In genomic region chr12:92047058-92047826, GRCh38 we compare ENCODE assay signal across 18 cellular contexts.
A peak's percentile ranks its signal among the peaks of the same experiment; 100 is the strongest.
DNase-seq lines count a peak whose midpoint lies in the region; ATAC-seq and TF ChIP-seq lines count a peak whose summit lies in the region.
"Had no signal": no experiment of that assay in that cellular context is flagged by ENCODE, and none has a peak within 500 bp of the region (broad histone marks: within the 10 kb centered on the region; RNA-seq: fewer than 3 reads in every experiment).

No MANE protein-coding gene starts in this region.

- H3K4me2 ChIP-seq in osteoblast (ENCODE audit: insufficient read depth, low read length): no peak overlapping the region

- H3K27me3 ChIP-seq in osteoblast (ENCODE audit: insufficient read depth, low read length): no peaks in the 10 kb centered on the region
- H3K27me3 ChIP-seq: neutrophil had no signal

- no peak for ATAC-seq in HG03460 (IDR thresholded peaks at IDR 0.05; ENCODE audit: unreplicated experiment)
- ATAC-seq: Panc1, WTC11 had no signal

- no peaks in the 10 kb centered on the region for H3K79me2 ChIP-seq in osteoblast (ENCODE audit: insufficient read depth, low read length)

- H3K27ac ChIP-seq in osteoblast (ENCODE audit: low read depth, low read length): no peak overlapping the region
- H3K27ac ChIP-seq: epithelial cell of prostate, neutrophil had no signal

- H3K36me3 Mint-ChIP-seq in T-helper 1 cell treated with Interleukin-12 subunit alpha and Interleukin-12 subunit beta and Interleukin-4 antibody, amounts not matched to agents 30 μg/mL and 1 μg/mL, for 36 hours (ENCODE audit: low read depth): peaks cover 7% of the 10 kb centered on the region
- peaks cover 27% of the 10 kb centered on the region for H3K36me3 Mint-ChIP-seq in activated naive CD8-positive, alpha-beta T cell treated with anti-CD3 and anti-CD28 coated beads for 36 hours

- no peaks in the 10 kb centered on the region for H3K27me3 Mint-ChIP-seq in T-helper 1 cell treated with Interleukin-12 subunit alpha and Interleukin-12 subunit beta and Interleukin-4 antibody, amounts not matched to agents 30 μg/mL and 1 μg/mL, for 36 hours (ENCODE audit: low read depth)
- no peaks in the 10 kb centered on the region for H3K27me3 Mint-ChIP-seq in activated naive CD8-positive, alpha-beta T cell treated with anti-CD3 and anti-CD28 coated beads for 36 hours
- H3K27me3 Mint-ChIP-seq: memory B cell had no signal

- no peaks in the 10 kb centered on the region for H4K20me1 ChIP-seq in osteoblast (ENCODE audit: insufficient read depth, low read length)

- TF ChIP-seq CTCF in osteoblast (IDR thresholded peaks at IDR 0.05; ENCODE audit: extremely low read depth, low read depth, low read length): no peak

- no peak overlapping the region for H3K4me3 ChIP-seq in osteoblast (ENCODE audit: insufficient read depth, low read length)

- H3K4me3 Mint-ChIP-seq in T-helper 1 cell treated with Interleukin-12 subunit alpha and Interleukin-12 subunit beta and Interleukin-4 antibody, amounts not matched to agents 30 μg/mL and 1 μg/mL, for 36 hours: peak overlapping the region; percentile 58
- H3K4me3 Mint-ChIP-seq in activated naive CD8-positive, alpha-beta T cell treated with anti-CD3 and anti-CD28 coated beads for 36 hours: no peak overlapping the region
- H3K4me3 Mint-ChIP-seq: H9, memory B cell, WTC11 had no signal

- peaks cover 46% of the 10 kb centered on the region for H3K4me1 Mint-ChIP-seq in T-helper 1 cell treated with Interleukin-12 subunit alpha and Interleukin-12 subunit beta and Interleukin-4 antibody, amounts not matched to agents 30 μg/mL and 1 μg/mL, for 36 hours (ENCODE audit: low read depth)
- peaks cover 58% of the 10 kb centered on the region for H3K4me1 Mint-ChIP-seq in activated naive CD8-positive, alpha-beta T cell treated with anti-CD3 and anti-CD28 coated beads for 36 hours
- H3K4me1 Mint-ChIP-seq: immature natural killer cell had no signal

- H3K9me3 ChIP-seq in osteoblast (ENCODE audit: low read depth, low read length): no peaks in the 10 kb centered on the region
- H3K9me3 ChIP-seq: neutrophil had no signal

- H3K36me3 ChIP-seq in osteoblast (ENCODE audit: insufficient read depth, low read length): no peaks in the 10 kb centered on the region
- H3K36me3 ChIP-seq: neutrophil had no signal

- peak; percentile 66 for DNase-seq in activated effector memory CD4-positive, alpha-beta T cell treated with anti-CD3 and anti-CD28 coated beads, Interleukin-2, amount 50 U/mL, for 16 hours
- no peak for DNase-seq in activated effector memory CD4-positive, alpha-beta T cell treated with Interleukin-2 at 50 U/mL for 16 hours
- no peak for DNase-seq in activated naive CD8-positive, alpha-beta T cell treated with anti-CD3 and anti-CD28 coated beads for 36 hours
- DNase-seq in stimulated activated CD4-positive, alpha-beta T cell treated with anti-CD3 and anti-CD28 coated beads, Interleukin-4, amount 100 ng/mL, for 24 hours: peak; percentile 39
- DNase-seq in osteoblast (ENCODE audit: insufficient read length, low spot score, missing footprints): no peak
- DNase-seq in DMS79 (lab: John Stamatoyannopoulos, UW): no peak
- DNase-seq: cerebellar nuclear complex, H9, immature natural killer cell, KBM-7, NCI-H510A had no signal

- H2AFZ ChIP-seq in osteoblast (ENCODE audit: low read length): no peak overlapping the region

- peak overlapping the region; percentile 32 for H3K27ac Mint-ChIP-seq in T-helper 1 cell treated with Interleukin-12 subunit alpha and Interleukin-12 subunit beta and Interleukin-4 antibody, amounts not matched to agents 30 μg/mL and 1 μg/mL, for 36 hours
- H3K27ac Mint-ChIP-seq in activated naive CD8-positive, alpha-beta T cell treated with anti-CD3 and anti-CD28 coated beads for 36 hours: peak overlapping the region; percentile 43
- H3K27ac Mint-ChIP-seq: memory B cell, WTC11 had no signal

- no peaks in the 10 kb centered on the region for H3K4me1 ChIP-seq in osteoblast (ENCODE audit: insufficient read depth, low read length)

- H3K9me3 Mint-ChIP-seq in T-helper 1 cell treated with Interleukin-12 subunit alpha and Interleukin-12 subunit beta and Interleukin-4 antibody, amounts not matched to agents 30 μg/mL and 1 μg/mL, for 36 hours: no peaks in the 10 kb centered on the region
- peaks cover 6% of the 10 kb centered on the region for H3K9me3 Mint-ChIP-seq in activated naive CD8-positive, alpha-beta T cell treated with anti-CD3 and anti-CD28 coated beads for 36 hours
- H3K9me3 Mint-ChIP-seq: memory B cell had no signal

Comparison
In these comparisons a context has a peak if more than half of its experiments do, and no peak if none do; other contexts are left out.
1. DNase-seq: peak in activated effector memory CD4-positive, alpha-beta T cell treated with anti-CD3 and anti-CD28 coated beads, Interleukin-2, amount 50 U/mL, for 16 hours (single experiment) and stimulated activated CD4-positive, alpha-beta T cell treated with anti-CD3 and anti-CD28 coated beads, Interleukin-4, amount 100 ng/mL, for 24 hours (single experiment); none in activated effector memory CD4-positive, alpha-beta T cell treated with Interleukin-2 at 50 U/mL for 16 hours (single experiment), activated naive CD8-positive, alpha-beta T cell treated with anti-CD3 and anti-CD28 coated beads for 36 hours (single experiment), osteoblast (single experiment) and DMS79 (single experiment).